ENCODE assay signal across 10 cellular contexts in genomic region chr2:240998706-240999000, GRCh38. TPM values are rescaled to one million over a fixed set of nuclear protein-coding genes. Genes with fewer than 3 reads are reported as not detected.
DNase-seq lines count a peak whose midpoint lies in the region; ATAC-seq and TF ChIP-seq lines count a peak whose summit lies in the region.
"Had no signal": no experiment of that assay in that cellular context is flagged by ENCODE, and none has a peak within 500 bp of the region (broad histone marks: within the 10 kb centered on the region; RNA-seq: fewer than 3 reads in every experiment).

No MANE protein-coding gene starts in this region.

- no peaks in the 10 kb centered on the region for H3K36me3 Mint-ChIP-seq in nephron progenitor cell (ENCODE audit: low read depth)

- no peaks in the 10 kb centered on the region for H3K36me3 ChIP-seq in iPS-20b (ENCODE audit: insufficient read depth, low read depth, low read length)
- peaks cover 0 to 9% (median 7%) of the 10 kb centered on the region in 4 donors for H3K36me3 ChIP-seq in stomach
- H3K36me3 ChIP-seq in SK-N-SH (replicated peaks in 1 of 2; ENCODE audit: control insufficient read depth in 1 of 2, insufficient read depth in 2 of 2, low read length in 1 of 2): no peaks in the 10 kb centered on the region
- H3K36me3 ChIP-seq: neutrophil had no signal

- H3K9me2 ChIP-seq in SK-N-SH: no peaks in the 10 kb centered on the region

- H3K79me2 ChIP-seq in SK-N-SH (ENCODE audit: insufficient read depth): no peaks in the 10 kb centered on the region

- H3K27ac Mint-ChIP-seq in nephron progenitor cell: no peak overlapping the region
- H3K27ac Mint-ChIP-seq: brain had no signal

- no peak for TF ChIP-seq RAD21 in SK-N-SH (IDR thresholded peaks at IDR 0.05; ENCODE audit: low read length)

- no peak for TF ChIP-seq POLR2A in stomach (IDR thresholded peaks at IDR 0.05)

- peaks cover 42% of the 10 kb centered on the region for H3K27me3 ChIP-seq in iPS-20b (ENCODE audit: insufficient read depth, low read length)
- H3K27me3 ChIP-seq in stomach: peaks cover 0 to 16% (median 0%) of the 10 kb centered on the region in 3 donors
- H3K27me3 ChIP-seq in SK-N-SH (ENCODE audit: insufficient read depth): no peaks in the 10 kb centered on the region

- CTCF ChIA-PET in SK-N-SH (lab: Yijun Ruan, JAX): no interaction called here

- peak overlapping the region; percentile 60; the same call in 1 of the 2 replicates for H3K4me3 ChIP-seq in iPS-20b (ENCODE audit: low read length)
- peak overlapping the region; percentile 62 to 78 (median 68) for H3K4me3 ChIP-seq in stomach
- peak overlapping the region in 1 of 2 experiments; percentile 36; a peak in 2 of 4 replicates for H3K4me3 ChIP-seq in SK-N-SH (ENCODE audit: low read depth in 2 of 2, low read length in 1 of 2)

- H3K4me3 Mint-ChIP-seq in nephron progenitor cell: no peak overlapping the region

- H3K27me3 Mint-ChIP-seq in nephron progenitor cell (ENCODE audit: low read depth, poor library complexity): peaks cover 45% of the 10 kb centered on the region

- peaks cover 5% of the 10 kb centered on the region; the same call in 1 of the 2 replicates for H3K9me3 ChIP-seq in iPS-20b (ENCODE audit: insufficient read depth, low read depth, low read length)
- H3K9me3 ChIP-seq in stomach: peaks cover 5 to 9% (median 5%) of the 10 kb centered on the region in 4 donors
- H3K9me3 ChIP-seq in SK-N-SH: no peaks in the 10 kb centered on the region; the same call in 1 of the 2 replicates

- H3K9me3 Mint-ChIP-seq in nephron progenitor cell: peaks cover 6% of the 10 kb centered on the region

- H2AFZ ChIP-seq in SK-N-SH (ENCODE audit: low read depth): no peak overlapping the region

- no peak for TF ChIP-seq CTCF in stomach (IDR thresholded peaks at IDR 0.05)
- TF ChIP-seq CTCF in SK-N-SH (IDR thresholded peaks at IDR 0.05): no peak
- no peak for TF ChIP-seq CTCF in nephron progenitor cell (IDR thresholded peaks at IDR 0.05)

- no peak overlapping the region for H3K4me2 ChIP-seq in SK-N-SH

- peak; percentile 65 for DNase-seq in DMS53 (lab: John Stamatoyannopoulos, UW)
- no peak for DNase-seq in DMS53 treated with DMSO at 0.1 percent for 48 hours (lab: John Stamatoyannopoulos, UW; ENCODE audit: unreplicated experiment)
- DNase-seq in activated CD8-positive, alpha-beta memory T cell treated with anti-CD3 and anti-CD28 coated beads, Interleukin-2, amount 50 U/mL, for 48 hours: peak; percentile 58
- no peak for DNase-seq in stomach
- no peak for DNase-seq in SK-N-SH
- DNase-seq in nephron progenitor cell: no peak

- 1% methylated on average over 33 to 52 of the region's 52 CpGs; no CpG with 5 or more reads in 2 of the 5 donors for WGBS in stomach, 5 donors
- WGBS in SK-N-SH (ENCODE audit: low lambda C conversion rate): 0% methylated on average over 7 of the region's 52 CpGs

- no peaks in the 10 kb centered on the region for H4K20me1 ChIP-seq in SK-N-SH (ENCODE audit: insufficient read depth)

- TF ChIP-seq EP300 in stomach (IDR thresholded peaks at IDR 0.05): no peak
- no peak for TF ChIP-seq EP300 in SK-N-SH (IDR thresholded peaks at IDR 0.05; ENCODE audit: borderline replicate concordance in 1 of 2, low read depth in 1 of 2, low read length in 1 of 2)

- no peaks in the 10 kb centered on the region for H3F3A ChIP-seq in SK-N-SH (replicated peaks; ENCODE audit: insufficient read depth)

- H3K4me1 ChIP-seq in iPS-20b (ENCODE audit: insufficient read depth, low read length) (no peaks in the 10 kb centered on the region), stomach (peaks cover 26 to 63% (median 62%) of the 10 kb centered on the region in 4 donors), SK-N-SH (ENCODE audit: control insufficient read depth in 1 of 2, insufficient read depth in 2 of 2, low read depth in 1 of 2, low read length in 1 of 2) (peaks cover 0 to 3% of the 10 kb centered on the region in 2 experiments; a peak in 1 of 4 replicates)

- peaks cover 46% of the 10 kb centered on the region for H3K4me1 Mint-ChIP-seq in nephron progenitor cell

- POLR2A ChIA-PET in SK-N-SH (lab: Yijun Ruan, JAX): no interaction called here

- intact Hi-C loops in stomach (cut with DNase I; ENCODE audit: low total_unique reads): no loop called here

- H3K27ac ChIP-seq in iPS-20b (ENCODE audit: low read length): no peak overlapping the region
- H3K27ac ChIP-seq in stomach: peak overlapping the region; percentile 26 to 84 (median 73)
- H3K27ac ChIP-seq in SK-N-SH (ENCODE audit: low read depth in 2 of 2, low read length in 1 of 2): no peak overlapping the region
- H3K27ac ChIP-seq: neutrophil had no signal

- H3K9ac ChIP-seq in iPS-20b (ENCODE audit: low read depth, low read length) (no peak overlapping the region), SK-N-SH (no peak overlapping the region)

- no peak for ATAC-seq in GM19463 (IDR thresholded peaks at IDR 0.05; ENCODE audit: unreplicated experiment)

TF ChIP-seq in SK-N-SH, 30 proteins besides CTCF, POLR2A, EP300 and RAD21:
- TF ChIP-seq IRF3 (IDR thresholded peaks at IDR 0.05; ENCODE audit: low read depth, low read length): no peak

RNA-seq across cellular contexts. Expression of gene SNED1, which starts 0.2 kb away (rescaled TPM):
- 100 to 1,000 TPM in 1 of 5 donors, 10 to 100 TPM in 4; 11.4 to 106 (median 22.7) TPM for total RNA-seq in stomach
- polyA plus RNA-seq in stomach (1 to 10 TPM; 2.0 to 2.7 (median 2.3) TPM), SK-N-SH (2012; rRNA removed) (0.03 TPM in 2 replicates)
- polyA plus RNA-seq in SK-N-SH (2012; cell fraction: cytosol; rRNA removed): 0.05 and 0.09 TPM in 2 replicates
- polyA plus RNA-seq in SK-N-SH (2012; cell fraction: nucleus; rRNA removed): 0.12 and 0.26 TPM in 2 replicates

Comparison
In these comparisons a context has a peak if more than half of its experiments do, and no peak if none do; other contexts are left out.
1. DNase-seq: peak in DMS53 (single experiment) and activated CD8-positive, alpha-beta memory T cell treated with anti-CD3 and anti-CD28 coated beads, Interleukin-2, amount 50 U/mL, for 48 hours (single experiment); none in DMS53 treated with DMSO at 0.1 percent for 48 hours (single experiment), stomach (single experiment), SK-N-SH (single experiment) and nephron progenitor cell (single experiment).
2. H3K27ac ChIP-seq: peak in stomach (5 of 5); none in iPS-20b (single experiment) and SK-N-SH (0 of 2).